8 cellular contexts compared by ENCODE assay signal in genomic region chr14:96796851-96797187, GRCh38. TPM values are rescaled to one million over a fixed set of nuclear protein-coding genes. Genes with fewer than 3 reads are reported as not detected.
DNase-seq lines count a peak whose midpoint lies in the region; ATAC-seq, FAIRE-seq and TF ChIP-seq lines count a peak whose summit lies in the region.

No MANE protein-coding gene starts in this region.

- intact Hi-C loops in K562 (cut with micrococcal nuclease) = loop anchor here (1.0 to 2.0 kb wide), 2 partner anchors 56 to 124 kb away; no protein-coding TSS in a partner anchor

- no TSS peak for BruUV-seq in K562 (replicated peaks; lab: Mats Ljungman, UMichigan)

- no peaks in the 10 kb centered on the region for H3K9me3 ChIP-seq in K562 (replicated peaks; ENCODE audit: control insufficient read depth, insufficient read depth, low read depth, low read length)
- H3K9me3 ChIP-seq in osteoblast (ENCODE audit: low read depth, low read length) = no peaks in the 10 kb centered on the region

- 9% methylated on average over 4 of the region's 4 CpGs for WGBS in K562 (ENCODE audit: insufficient coverage, low coverage, missing lambda C conversion rate)

- H3K9me1 ChIP-seq in K562 (ENCODE audit: control insufficient read depth, insufficient read depth, low read length) = no peaks in the 10 kb centered on the region

- H3K4me1 ChIP-seq in K562 (replicated peaks in 1 of 2; ENCODE audit: control insufficient read depth in 2 of 2, insufficient read depth in 2 of 2, low read length in 2 of 2) (peaks cover 10 to 14% of the 10 kb centered on the region in 2 experiments; a peak in 3 of 5 replicates), osteoblast (ENCODE audit: insufficient read depth, low read length) (peaks cover 7% of the 10 kb centered on the region)

- peak; percentile 48 for ATAC-seq in GM18870 (IDR thresholded peaks at IDR 0.05; ENCODE audit: unreplicated experiment)
- peak; percentile 20 for ATAC-seq in HG03469 (IDR thresholded peaks at IDR 0.05; ENCODE audit: unreplicated experiment)
- no peak for ATAC-seq in K562

- no peak for TF ChIP-seq POLR2A in K562 (conservative IDR thresholded peaks at IDR 0.05)

- FAIRE-seq in K562 (lab: Jason Lieb, UNC) = no peak

- in situ Hi-C loops in K562 (cut with MboI) = no loop called here

- no peak for TF ChIP-seq RAD21 in K562 (CRISPR knock-in tag; conservative IDR thresholded peaks at IDR 0.05 in 1 of 2, IDR thresholded peaks at IDR 0.05 in 1 of 2)

- H3K4me2 ChIP-seq in K562 (ENCODE audit: insufficient read depth, low read length) (peak overlapping the region; percentile 45; the same call in 1 of the 2 replicates), osteoblast (ENCODE audit: insufficient read depth, low read length) (peak overlapping the region; percentile 65)

- DNase-seq in K562 (ENCODE audit: extremely low read depth in 1 of 4, low spot score in 3 of 4) = no peak
- no peak for DNase-seq in osteoblast (ENCODE audit: insufficient read length, low spot score, missing footprints)
- DNase-seq in NCI-H510A (lab: John Stamatoyannopoulos, UW) = no peak
- DNase-seq in stimulated activated CD8-positive, alpha-beta memory T cell treated with anti-CD3 and anti-CD28 coated beads, Interleukin-4, amount 100 ng/mL, for 48 hours = no peak
- DNase-seq in caudate nucleus (lab: John Stamatoyannopoulos, UW) = no peak
- no peak for DNase-seq in EL

- H3K9ac ChIP-seq in K562 (ENCODE audit: insufficient read depth in 1 of 2, low read depth in 2 of 2, low read length in 2 of 2) = peak overlapping the region in 1 of 2 experiments; percentile 21; a peak in 1 of 4 replicates

- POLR2A ChIA-PET in K562 (lab: Yijun Ruan, JAX) = interaction anchor here (0.6 to 1.6 kb wide), 8 partner anchors 10 to 220 kb away, joined by 3 to 8 read pairs (median 4); no protein-coding TSS in a partner anchor

- H4K20me1 ChIP-seq in K562 (replicated peaks; ENCODE audit: control insufficient read depth, insufficient read depth, low read length) (peaks cover 14% of the 10 kb centered on the region), osteoblast (ENCODE audit: insufficient read depth, low read length) (no peaks in the 10 kb centered on the region)

- H3K27ac ChIP-seq in K562 (ENCODE audit: extremely low read depth, low read depth, low read length) (no peak overlapping the region), osteoblast (ENCODE audit: low read depth, low read length) (no peak overlapping the region), caudate nucleus (ENCODE audit: low read depth, low read length) (no peak overlapping the region)

- H3K27me3 ChIP-seq in K562 (ENCODE audit: control insufficient read depth in 2 of 2, insufficient read depth in 2 of 2, low read length in 2 of 2) (no peaks in the 10 kb centered on the region; a peak in 1 of 5 replicates), osteoblast (ENCODE audit: insufficient read depth, low read length) (no peaks in the 10 kb centered on the region)

- no peak for TF ChIP-seq EP300 in K562 (IDR thresholded peaks at IDR 0.05; ENCODE audit: low read length)

- TF ChIP-seq CTCF in K562 (IDR thresholded peaks at IDR 0.05 in 2 of 3, conservative IDR thresholded peaks at IDR 0.05 in 1 of 3; ENCODE audit: insufficient read depth in 2 of 3, low read depth in 1 of 3, low read length in 3 of 3) (no peak), osteoblast (IDR thresholded peaks at IDR 0.05; ENCODE audit: extremely low read depth, low read depth, low read length) (no peak)

- H3K79me2 ChIP-seq in K562 (ENCODE audit: control insufficient read depth, insufficient read depth, low read length) = peaks cover 47% of the 10 kb centered on the region
- peaks cover 41% of the 10 kb centered on the region for H3K79me2 ChIP-seq in osteoblast (ENCODE audit: insufficient read depth, low read length)

- CTCF ChIA-PET in K562 (lab: Yijun Ruan, JAX; ENCODE audit: low intra/inter-chr PET ratio) = interaction anchor here (0.6 kb wide), 1 partner anchor 11 kb away, joined by 3 read pairs; no protein-coding TSS in a partner anchor

- H3K4me3 ChIP-seq in K562 (no peak overlapping the region), osteoblast (ENCODE audit: insufficient read depth, low read length) (no peak overlapping the region)

- H2AFZ ChIP-seq in K562 (ENCODE audit: low read depth, low read length) (peak overlapping the region; percentile 93), osteoblast (ENCODE audit: low read length) (peak overlapping the region; percentile 16)

- H3K36me3 ChIP-seq in K562 (ENCODE audit: control insufficient read depth, insufficient read depth, low read length) = no peaks in the 10 kb centered on the region
- H3K36me3 ChIP-seq in osteoblast (ENCODE audit: insufficient read depth, low read length) = no peaks in the 10 kb centered on the region

TF ChIP-seq in K562, 482 proteins besides CTCF, POLR2A, EP300 and RAD21:
- TF ChIP-seq ZNF184 (CRISPR knock-in tag; IDR thresholded peaks at IDR 0.05) (no peak), MEIS2 (IDR thresholded peaks at IDR 0.05; ENCODE audit: partially characterized antibody) (peak; percentile 12)

RNA-seq across cellular contexts. Expression of gene VRK1, which starts 0.4 kb away (rescaled TPM):
- 26.3 and 101 TPM in 2 replicates for total RNA-seq in K562 (2011; cell fraction: chromatin; rRNA removed; ENCODE audit: low replicate concordance)
- 11.8 and 19.5 TPM in 2 replicates for total RNA-seq in K562 (2011; cell fraction: nucleolus; rRNA removed)
- 31.3 and 31.5 TPM in 2 replicates for total RNA-seq in K562 (2011; cell fraction: nucleoplasm; rRNA removed)
- total RNA-seq in K562 (2014; rRNA removed) = 78.9 and 99.7 TPM in 2 replicates
- total RNA-seq in K562 (2014; rRNA removed; fragmentation: Illumina TruSeq; extraction: Trizol) = 144 and 166 TPM in 2 replicates
- total RNA-seq in K562 (2015; rRNA removed; fragmentation: Illumina TruSeq; extraction: Trizol) = 109 and 116 TPM in 2 replicates
- total RNA-seq in K562 (2021) = 83.6 and 84.0 TPM in 2 replicates
- 63.0 and 93.8 TPM in 2 replicates for polyA plus RNA-seq in K562 (2011; rRNA removed)
- 14.3 and 34.5 TPM in 2 replicates for polyA plus RNA-seq in K562 (2011; cell fraction: cytosol; rRNA removed)
- polyA plus RNA-seq in K562 (2011; cell fraction: nucleus; rRNA removed) = 19.3 and 28.7 TPM in 2 replicates
- 68.0 and 79.5 TPM in 2 replicates for polyA plus RNA-seq in K562 (2012)
- 91.4 and 106 TPM in 2 replicates for polyA plus RNA-seq in K562 (2014; fragmentation: Illumina TruSeq; extraction: Trizol)
- polyA plus RNA-seq in K562 (2014; fragmentation: Nextera tagmentation; extraction: Ambion mirVana) = 100 to 1,000 TPM; 177 TPM
- 98.5 and 119 TPM in 2 replicates for polyA plus RNA-seq in K562 (2014; rRNA removed)
- 128 and 131 TPM in 2 replicates for polyA minus RNA-seq in K562 (2011; rRNA and poly(A)+ RNA removed)
- polyA minus RNA-seq in K562 (2011; cell fraction: cytosol; rRNA and poly(A)+ RNA removed) = 38.6 and 42.2 TPM in 2 replicates
- polyA minus RNA-seq in K562 (2011; cell fraction: nucleus; rRNA and poly(A)+ RNA removed) = 47.5 and 94.1 TPM in 2 replicates
- total RNA-seq in osteoblast = 20.9 and 24.2 TPM in 2 replicates
